ENCODE assay signal across 10 cellular contexts in the genomic region with DNA sequence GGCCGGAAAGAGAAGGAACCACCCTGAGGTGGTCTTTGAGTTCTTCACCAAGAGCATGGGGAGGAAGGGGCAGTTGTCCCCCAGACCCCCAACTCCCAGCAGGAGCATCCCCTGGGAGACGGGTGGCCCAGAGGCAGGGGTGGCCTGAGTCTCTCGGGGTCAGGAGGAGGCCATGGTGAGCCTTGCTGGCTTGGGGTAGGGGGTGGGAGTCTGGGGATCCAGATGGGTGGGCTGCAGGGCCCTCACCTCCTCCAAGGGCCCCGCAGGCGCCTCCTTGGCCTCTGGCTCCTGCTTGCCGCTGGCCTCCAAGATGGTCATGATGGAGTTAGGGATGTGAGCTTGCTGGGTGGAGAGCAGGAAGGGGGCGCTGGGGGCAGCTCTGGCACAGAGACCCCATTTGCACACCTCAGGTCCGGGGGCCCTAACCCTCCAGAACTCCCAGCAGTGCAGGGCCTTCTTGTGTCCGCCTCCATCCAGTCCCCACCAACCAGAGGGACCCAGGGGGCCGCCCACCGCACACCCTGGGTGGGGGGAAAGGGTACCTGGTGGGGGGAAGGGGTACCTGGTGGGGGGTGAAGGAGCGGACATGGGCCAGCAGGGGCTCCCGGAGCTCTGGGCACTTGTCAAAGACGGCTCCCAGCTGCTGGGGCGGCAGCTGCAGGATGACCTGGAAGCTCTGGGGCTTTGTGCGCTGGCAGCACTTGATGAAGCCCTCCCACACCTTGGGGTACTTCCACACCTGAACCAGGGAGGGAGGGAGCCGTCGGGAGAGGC. TPM values are rescaled to one million over a fixed set of nuclear protein-coding genes. Genes with fewer than 3 reads are reported as not detected.
DNase-seq lines count a peak whose midpoint lies in the region; ATAC-seq and TF ChIP-seq lines count a peak whose summit lies in the region.
"Had no signal": no experiment of that assay in that cellular context is flagged by ENCODE, and none has a peak within 500 bp of the region (broad histone marks: within the 10 kb centered on the region; RNA-seq: fewer than 3 reads in every experiment).

No MANE protein-coding gene starts in this region.

- 0 out of 2 replicates have a peak, but pooled peaks cover 4% of the 10 kb centered on the region for H3K36me3 ChIP-seq in iPS DF 6.9 (ENCODE audit: control insufficient read depth, insufficient read depth, low read length)
- H3K36me3 ChIP-seq in CD8-positive, alpha-beta T cell (ENCODE audit: insufficient read depth, low read length), result peaks cover 8% of the 10 kb centered on the region

- peak overlapping the region; percentile 45 for H3K4me3 Mint-ChIP-seq in osteocyte (ENCODE audit: unreplicated experiment)
- no peak overlapping the region for H3K4me3 Mint-ChIP-seq in T-helper 2 cell treated with Interferon-gamma antibody and Interleukin-4, amounts not matched to agents 5 μg/mL and 100 μg/mL, for 36 hours
- no peak overlapping the region for H3K4me3 Mint-ChIP-seq in CD8-positive, alpha-beta T cell

- TF ChIP-seq POLR2A in GM19193 (IDR thresholded peaks at IDR 0.05; ENCODE audit: extremely low read depth, insufficient read depth, insufficient read length), result peak; percentile 27

- peaks cover 10% of the 10 kb centered on the region for H3K4me1 Mint-ChIP-seq in osteocyte (ENCODE audit: unreplicated experiment)
- no peaks in the 10 kb centered on the region for H3K4me1 Mint-ChIP-seq in T-helper 2 cell treated with Interferon-gamma antibody and Interleukin-4, amounts not matched to agents 5 μg/mL and 100 μg/mL, for 36 hours (ENCODE audit: low read depth)
- peaks cover 7% of the 10 kb centered on the region for H3K4me1 Mint-ChIP-seq in CD8-positive, alpha-beta T cell (ENCODE audit: low read depth)

- H3K27me3 ChIP-seq in iPS DF 6.9 (ENCODE audit: control insufficient read depth, insufficient read depth, low read length), result no peaks in the 10 kb centered on the region
- H3K27me3 ChIP-seq in CD8-positive, alpha-beta T cell (ENCODE audit: insufficient read depth, low read length), result peaks cover 5% of the 10 kb centered on the region

- no peaks in the 10 kb centered on the region for H3K36me3 Mint-ChIP-seq in osteocyte (ENCODE audit: unreplicated experiment)
- peaks cover 9% of the 10 kb centered on the region for H3K36me3 Mint-ChIP-seq in T-helper 2 cell treated with Interferon-gamma antibody and Interleukin-4, amounts not matched to agents 5 μg/mL and 100 μg/mL, for 36 hours (ENCODE audit: low read depth)
- H3K36me3 Mint-ChIP-seq in CD8-positive, alpha-beta T cell, result peaks cover 16% of the 10 kb centered on the region

- no CpG with 5 or more reads among the region's 18 CpGs for WGBS in iPS DF 6.9 (ENCODE audit: insufficient coverage, insufficient read length)

- CTCF ChIA-PET in CD8-positive, alpha-beta T cell (lab: Charles Lee), result interaction anchor here (0.5 to 3.4 kb wide), 31 partner anchors 9 to 384 kb away, joined by 3 to 39 read pairs (median 6); a partner anchor contains a TSS

- no peaks in the 10 kb centered on the region for H3K9me3 Mint-ChIP-seq in osteocyte (ENCODE audit: unreplicated experiment)
- H3K9me3 Mint-ChIP-seq in T-helper 2 cell treated with Interferon-gamma antibody and Interleukin-4, amounts not matched to agents 5 μg/mL and 100 μg/mL, for 36 hours, result no peaks in the 10 kb centered on the region
- no peaks in the 10 kb centered on the region for H3K9me3 Mint-ChIP-seq in CD8-positive, alpha-beta T cell

- intact Hi-C loops in CD8-positive, alpha-beta T cell (cut with DNase I, micrococcal nuclease), result loop anchor here (1.0 to 5.0 kb wide), 7 partner anchors 46 to 451 kb away; a partner anchor contains a TSS

- H3K27ac ChIP-seq in VCaP, result peak overlapping the region; percentile 46; the same call in 1 of the 2 replicates
- H3K27ac ChIP-seq in iPS DF 6.9 (ENCODE audit: low read length), result no peak overlapping the region
- H3K27ac ChIP-seq in CD8-positive, alpha-beta T cell (ENCODE audit: low read depth, low read length), result no peak overlapping the region

- peaks cover 8% of the 10 kb centered on the region for H3K4me1 ChIP-seq in iPS DF 6.9 (ENCODE audit: control insufficient read depth, insufficient read depth, low read length)
- peaks cover 16% of the 10 kb centered on the region for H3K4me1 ChIP-seq in CD8-positive, alpha-beta T cell (ENCODE audit: insufficient read depth, low read length)

- H3K4me3 ChIP-seq in iPS DF 6.9 (ENCODE audit: low read length), result peak overlapping the region; percentile 45; the same call in 1 of the 2 replicates
- H3K4me3 ChIP-seq in CD8-positive, alpha-beta T cell (ENCODE audit: low read depth, low read length), result no peak overlapping the region

- no peaks in the 10 kb centered on the region for H3K27me3 Mint-ChIP-seq in osteocyte (ENCODE audit: unreplicated experiment)
- no peaks in the 10 kb centered on the region for H3K27me3 Mint-ChIP-seq in T-helper 2 cell treated with Interferon-gamma antibody and Interleukin-4, amounts not matched to agents 5 μg/mL and 100 μg/mL, for 36 hours (ENCODE audit: low read depth)
- H3K27me3 Mint-ChIP-seq in CD8-positive, alpha-beta T cell (ENCODE audit: low read depth), result peaks cover 8% of the 10 kb centered on the region

- ATAC-seq in CD8-positive, alpha-beta T cell, result no peak

- POLR2A ChIA-PET in CD8-positive, alpha-beta T cell (lab: Charles Lee), result interaction anchor here (0.9 to 1.5 kb wide), 3 partner anchors 47 to 70 kb away, joined by 3 read pairs; a partner anchor contains a TSS

- TF ChIP-seq CTCF in VCaP (conservative IDR thresholded peaks at IDR 0.05), result no peak
- TF ChIP-seq CTCF in osteocyte (IDR thresholded peaks at IDR 0.05), result no peak
- no peak for TF ChIP-seq CTCF in CD8-positive, alpha-beta T cell (IDR thresholded peaks at IDR 0.05)

- DNase-seq in iPS DF 6.9 (ENCODE audit: low read depth, low spot score), result no peak
- no peak for DNase-seq in osteocyte (ENCODE audit: extremely low spot score, unreplicated experiment)
- DNase-seq in stimulated activated naive CD4-positive, alpha-beta T cell treated with Interleukin-2 at 50 U/mL for 16 hours (lab: John Stamatoyannopoulos, UW), result no peak
- DNase-seq in T-helper 2 cell treated with Interferon-gamma antibody and Interleukin-4, amounts not matched to agents 5 μg/mL and 100 μg/mL, for 36 hours (ENCODE audit: low spot score), result no peak
- no peak for DNase-seq in hypothalamus (lab: John Stamatoyannopoulos, UW)
- DNase-seq in CD8-positive, alpha-beta T cell, result no peak

- H3K27ac Mint-ChIP-seq in osteocyte (ENCODE audit: unreplicated experiment), result peak overlapping the region; percentile 72
- no peak overlapping the region for H3K27ac Mint-ChIP-seq in T-helper 2 cell treated with Interferon-gamma antibody and Interleukin-4, amounts not matched to agents 5 μg/mL and 100 μg/mL, for 36 hours
- no peak overlapping the region for H3K27ac Mint-ChIP-seq in CD8-positive, alpha-beta T cell

- H3K9me3 ChIP-seq in iPS DF 6.9 (ENCODE audit: control insufficient read depth, insufficient read depth, low read length), result no peaks in the 10 kb centered on the region
- no peaks in the 10 kb centered on the region for H3K9me3 ChIP-seq in CD8-positive, alpha-beta T cell (ENCODE audit: low read length)
- H3K9me3 ChIP-seq: sigmoid colon, stomach had no signal

RNA-seq across cellular contexts. Expression of a gene that starts 1.3 kb away (rescaled TPM):
- 0.30 and 0.42 TPM in 2 replicates for total RNA-seq in osteocyte
- total RNA-seq in CD8-positive, alpha-beta T cell, result under 1 TPM; 0.14 to 0.28 TPM
- total RNA-seq: sigmoid colon had no signal

RNA-seq across cellular contexts. Expression of a gene that starts 23.8 kb away (rescaled TPM):
- 79.2 and 91.0 TPM in 2 replicates for total RNA-seq in osteocyte
- total RNA-seq in CD8-positive, alpha-beta T cell, result 10 to 100 TPM; 23.8 to 25.5 TPM

RNA-seq across cellular contexts. Expression of a gene that starts 34.1 kb away (rescaled TPM):
- total RNA-seq in osteocyte, result 76.6 and 86.9 TPM in 2 replicates
- total RNA-seq in CD8-positive, alpha-beta T cell, result 10 to 100 TPM; 13.7 to 17.8 TPM

RNA-seq across cellular contexts. Expression of a gene that starts 46.5 kb away (rescaled TPM):
- total RNA-seq in osteocyte, result 67.2 and 72.1 TPM in 2 replicates
- total RNA-seq in CD8-positive, alpha-beta T cell, result 10 to 100 TPM; 52.6 to 54.2 TPM

RNA-seq across cellular contexts. Expression of a gene that starts 47.4 kb away (rescaled TPM):
- total RNA-seq in osteocyte, result 34.2 and 35.4 TPM in 2 replicates
- total RNA-seq in CD8-positive, alpha-beta T cell, result under 1 TPM; 0.73 to 0.75 TPM
